ENCODE assay signal across 7 cellular contexts in the genomic region with DNA sequence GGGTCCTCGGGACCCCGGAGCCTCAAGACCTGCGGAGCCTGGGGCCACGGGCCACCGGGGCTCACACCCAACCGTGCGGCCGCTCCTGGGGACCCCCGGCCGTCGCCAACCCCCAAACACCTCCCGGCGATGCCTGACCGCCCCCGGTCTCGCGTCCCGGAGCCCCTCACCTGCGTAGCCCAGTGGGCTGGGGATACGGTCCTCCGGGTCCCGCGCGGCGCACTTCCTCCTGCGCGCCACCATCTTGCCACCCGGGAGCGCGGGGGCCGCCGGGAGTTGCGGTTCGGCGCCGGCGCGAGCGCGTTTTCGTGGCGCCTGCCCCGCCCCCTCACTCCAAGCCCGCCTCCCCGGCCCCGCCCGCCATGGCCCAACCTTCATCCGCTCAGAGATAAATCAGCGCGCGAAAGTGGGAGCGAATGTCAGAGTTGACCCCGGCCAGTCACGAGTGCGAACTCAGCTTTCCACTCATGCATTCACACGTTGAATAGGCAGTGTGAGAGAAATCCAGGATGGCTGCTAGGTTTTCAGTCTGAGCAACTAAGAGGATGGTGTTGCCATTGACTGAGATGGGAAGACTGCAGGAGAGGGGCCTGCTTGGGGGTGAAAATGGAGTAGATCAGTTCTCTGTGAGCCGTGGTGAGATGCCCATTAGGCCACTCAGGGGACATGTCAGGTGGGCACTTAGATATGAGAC. TPM values are rescaled to one million over a fixed set of nuclear protein-coding genes. Genes with fewer than 3 reads are reported as not detected.
DNase-seq lines count a peak whose midpoint lies in the region; ATAC-seq, FAIRE-seq and TF ChIP-seq lines count a peak whose summit lies in the region.

A gene with protein sequence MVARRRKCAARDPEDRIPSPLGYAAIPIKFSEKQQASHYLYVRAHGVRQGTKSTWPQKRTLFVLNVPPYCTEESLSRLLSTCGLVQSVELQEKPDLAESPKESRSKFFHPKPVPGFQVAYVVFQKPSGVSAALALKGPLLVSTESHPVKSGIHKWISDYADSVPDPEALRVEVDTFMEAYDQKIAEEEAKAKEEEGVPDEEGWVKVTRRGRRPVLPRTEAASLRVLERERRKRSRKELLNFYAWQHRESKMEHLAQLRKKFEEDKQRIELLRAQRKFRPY (minus strand): TSS at position 253 of the 694 bp plus-strand sequence. CDS start 10 bp downstream, at position 243.

- H3K27me3 ChIP-seq in keratinocyte (ENCODE audit: control insufficient read depth, extremely low read depth, insufficient read depth, low read length): no peaks in the 10 kb centered on the region

- no peak for TF ChIP-seq CTCF in keratinocyte (optimal IDR thresholded peaks at IDR 0.05 in 1 of 3, IDR thresholded peaks at IDR 0.05 in 1 of 3, conservative IDR thresholded peaks at IDR 0.05 in 1 of 3; ENCODE audit: extremely low read depth in 1 of 3, insufficient read depth in 2 of 3, low read length in 3 of 3)

- peak within 1 kb of the TSS; percentile 83 for H3K9ac ChIP-seq in keratinocyte (ENCODE audit: control insufficient read depth, extremely low read depth, insufficient read depth, low read length)

- H3K4me1 ChIP-seq in keratinocyte (ENCODE audit: control insufficient read depth, extremely low read depth, insufficient read depth, low read length): peaks cover 5% of the 10 kb centered on the region

- peak within 1 kb of the TSS; percentile 90 for H3K4me2 ChIP-seq in keratinocyte (ENCODE audit: control insufficient read depth, extremely low read depth, insufficient read depth, low read depth, low read length)

- no peaks in the 10 kb centered on the region for H3K9me3 ChIP-seq in keratinocyte (ENCODE audit: control insufficient read depth, low read depth, low read length)

- H4K20me1 ChIP-seq in keratinocyte (ENCODE audit: control insufficient read depth, extremely low read depth, insufficient read depth, low read length): no peaks in the 10 kb centered on the region

- peak within 1 kb of the TSS; percentile 96 for H3K27ac Mint-ChIP-seq in central memory CD8-positive, alpha-beta T cell (ENCODE audit: low read depth)

- H3K4me3 ChIP-seq in keratinocyte (ENCODE audit: control insufficient read depth in 2 of 3, extremely low read depth in 1 of 3, insufficient read depth in 2 of 3, low read depth in 1 of 3, low read length in 3 of 3): peak within 1 kb of the TSS; percentile 62 to 83 (median 73)

- H3K9me1 ChIP-seq in keratinocyte (ENCODE audit: control insufficient read depth, extremely low read depth, insufficient read depth, low read length): no peaks in the 10 kb centered on the region

- dilution Hi-C loops in keratinocyte (cut with MboI; ENCODE audit: extremely low pct_ligation_motif_present, low sequenced_read_pairs): no loop called here

- peak; percentile 44 for ATAC-seq in HG02623 (IDR thresholded peaks at IDR 0.05; ENCODE audit: unreplicated experiment)
- peak; percentile 89 for ATAC-seq in activated CD4-positive, CD25-positive, alpha-beta regulatory T cell treated with anti-CD3 and anti-CD28 coated beads, Interleukin-2, amount 50 U/mL, for 24 hours
- peak; percentile 83 for ATAC-seq in central memory CD8-positive, alpha-beta T cell (replicated peaks; ENCODE audit: extremely low read depth, poor library complexity, severe bottlenecking)

- peaks cover 31% of the 10 kb centered on the region for H3K79me2 ChIP-seq in keratinocyte (ENCODE audit: control insufficient read depth, insufficient read depth, low read length)

- H3K27me3 Mint-ChIP-seq in central memory CD8-positive, alpha-beta T cell: no peaks in the 10 kb centered on the region

- no peaks in the 10 kb centered on the region for H3K9me3 Mint-ChIP-seq in central memory CD8-positive, alpha-beta T cell

- peaks cover 21% of the 10 kb centered on the region for H3K4me1 Mint-ChIP-seq in central memory CD8-positive, alpha-beta T cell

- peak within 1 kb of the TSS; percentile 73 for H2AFZ ChIP-seq in keratinocyte (ENCODE audit: control insufficient read depth, low read length)

- H3K36me3 ChIP-seq in keratinocyte (ENCODE audit: control insufficient read depth in 2 of 2, extremely low read depth in 1 of 2, insufficient read depth in 2 of 2, low read length in 2 of 2): peaks cover 0 to 3% of the 10 kb centered on the region in 2 experiments

- H3K27ac ChIP-seq in keratinocyte (ENCODE audit: control insufficient read depth, insufficient read depth, low read length): peak within 1 kb of the TSS; percentile 67

- FAIRE-seq in keratinocyte (lab: Jason Lieb, UNC): peak; percentile 9

- peaks cover 25% of the 10 kb centered on the region for H3K36me3 Mint-ChIP-seq in central memory CD8-positive, alpha-beta T cell (ENCODE audit: insufficient read depth)

- DNase-seq in NCI-H2107 treated with DMSO at 0.1 percent for 48 hours (lab: John Stamatoyannopoulos, UW; ENCODE audit: unreplicated experiment): peak; percentile 13
- DNase-seq in central memory CD8-positive, alpha-beta T cell (ENCODE audit: low spot score in 2 of 2): peak; percentile 58 to 59
- DNase-seq in keratinocyte (ENCODE audit: low read depth, low spot score): no peak
- peak; percentile 85 for DNase-seq in stimulated activated CD4-positive, alpha-beta T cell treated with anti-CD3 and anti-CD28 coated beads, Interleukin-12 subunit alpha, Interleukin-12 subunit beta, amount 100 ng/mL, for 4 hours

- peak within 1 kb of the TSS; percentile 98 for H3K4me3 Mint-ChIP-seq in central memory CD8-positive, alpha-beta T cell

- peak; percentile 81 for TF ChIP-seq POLR2A in GM15510 (IDR thresholded peaks at IDR 0.05; ENCODE audit: borderline replicate concordance, extremely low read depth, insufficient read length)

RNA-seq across cellular contexts. Expression of the gene that starts here (rescaled TPM):
- 29.4 to 30.7 TPM (median 30.2 TPM) in 3 replicates for polyA plus RNA-seq in keratinocyte
- polyA plus RNA-seq in keratinocyte (2011; ENCODE audit: low read depth): 44.1 TPM
- 22.5 and 27.2 TPM in 2 replicates for polyA plus RNA-seq in keratinocyte (2011; cell fraction: cytosol; rRNA removed)
- polyA plus RNA-seq in keratinocyte (2011; cell fraction: nucleus; rRNA removed): 20.2 and 22.8 TPM in 2 replicates
- 14.5 and 36.7 TPM in 2 replicates for polyA plus RNA-seq in keratinocyte (2012; ENCODE audit: low replicate concordance)
- polyA minus RNA-seq in keratinocyte: 18.3 to 46.4 TPM (median 22.4 TPM) in 3 replicates
- polyA minus RNA-seq in keratinocyte (2011; cell fraction: cytosol; rRNA and poly(A)+ RNA removed): 15.5 TPM
- 11.0 and 15.4 TPM in 2 replicates for polyA minus RNA-seq in keratinocyte (2011; cell fraction: nucleus; rRNA and poly(A)+ RNA removed)
